8 cellular contexts compared by ENCODE assay signal in the genomic region with DNA sequence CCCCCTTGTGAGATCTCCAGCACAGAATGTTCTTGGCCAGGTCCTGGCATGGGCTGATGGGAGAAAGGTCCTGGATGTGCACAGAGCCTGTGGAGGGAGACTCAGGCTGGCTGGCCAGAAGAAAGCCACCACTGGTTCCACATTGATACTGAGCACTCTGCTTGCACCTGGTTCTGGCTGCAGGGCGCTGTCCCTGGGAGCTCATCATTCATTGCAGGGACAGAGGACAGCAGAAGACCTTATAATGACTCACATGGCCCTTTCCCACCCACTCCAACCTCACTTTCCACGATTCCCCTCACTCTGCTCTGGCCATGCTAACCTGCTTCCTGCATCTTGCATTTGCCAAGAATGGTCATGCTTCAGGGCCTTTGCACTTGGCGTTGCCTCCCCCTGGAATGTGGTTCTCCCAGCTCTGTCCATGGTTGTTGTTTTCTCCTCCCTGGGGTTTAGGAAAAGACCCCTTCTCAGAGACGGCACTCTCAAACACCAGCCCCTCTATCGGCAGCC.
DNase-seq lines count a peak whose midpoint lies in the region; ATAC-seq, FAIRE-seq and TF ChIP-seq lines count a peak whose summit lies in the region.

No MANE protein-coding gene starts in this region.

- TF ChIP-seq CTCF in epithelial cell of esophagus (IDR thresholded peaks at IDR 0.05; ENCODE audit: insufficient read depth, low read depth, low read length, missing control alignments), result no peak

- H3K4me3 Mint-ChIP-seq in stimulated activated effector memory CD8-positive, alpha-beta T cell treated with anti-CD3 and anti-CD28 coated beads, Interleukin-12 subunit alpha, Interleukin-12 subunit beta, amount 100 ng/mL, for 72 hours, result peak overlapping the region; percentile 77

- peak overlapping the region; percentile 99 for H3K27ac Mint-ChIP-seq in stimulated activated effector memory CD8-positive, alpha-beta T cell treated with anti-CD3 and anti-CD28 coated beads, Interleukin-12 subunit alpha, Interleukin-12 subunit beta, amount 100 ng/mL, for 72 hours

- peak; percentile 81 for FAIRE-seq in RCC 7860 (lab: Jason Lieb, UNC)

- no peaks in the 10 kb centered on the region for H3K9me3 Mint-ChIP-seq in stimulated activated effector memory CD8-positive, alpha-beta T cell treated with anti-CD3 and anti-CD28 coated beads, Interleukin-12 subunit alpha, Interleukin-12 subunit beta, amount 100 ng/mL, for 72 hours

- H3K4me3 ChIP-seq in epithelial cell of esophagus (ENCODE audit: low read length), result no peak overlapping the region

- DNase-seq in NCI-H2029 (lab: John Stamatoyannopoulos, UW), result peak; percentile 36
- DNase-seq in NCI-H2029 treated with DMSO at 0.1 percent for 48 hours (lab: John Stamatoyannopoulos, UW), result no peak
- peak; percentile 72 for DNase-seq in RCC 7860 (ENCODE audit: low spot score)
- DNase-seq in epithelial cell of esophagus (ENCODE audit: low read depth), result peak; percentile 85
- DNase-seq in stimulated activated effector memory CD8-positive, alpha-beta T cell treated with anti-CD3 and anti-CD28 coated beads, Interleukin-12 subunit alpha, Interleukin-12 subunit beta, amount 100 ng/mL, for 72 hours (ENCODE audit: low spot score in 2 of 2), result no peak
- DNase-seq in HPDE6-E6E7 (ENCODE audit: extremely low spot score), result no peak

- no peak for ATAC-seq in stimulated activated effector memory CD8-positive, alpha-beta T cell treated with anti-CD3 and anti-CD28 coated beads, Interleukin-12 subunit alpha, Interleukin-12 subunit beta, amount 100 ng/mL, for 72 hours
- ATAC-seq in GM18858 (IDR thresholded peaks at IDR 0.05; ENCODE audit: unreplicated experiment) (no peak), GM19452 (IDR thresholded peaks at IDR 0.05; ENCODE audit: unreplicated experiment) (no peak)

- peaks cover 4% of the 10 kb centered on the region for H3K36me3 Mint-ChIP-seq in stimulated activated effector memory CD8-positive, alpha-beta T cell treated with anti-CD3 and anti-CD28 coated beads, Interleukin-12 subunit alpha, Interleukin-12 subunit beta, amount 100 ng/mL, for 72 hours

- H3K4me1 Mint-ChIP-seq in stimulated activated effector memory CD8-positive, alpha-beta T cell treated with anti-CD3 and anti-CD28 coated beads, Interleukin-12 subunit alpha, Interleukin-12 subunit beta, amount 100 ng/mL, for 72 hours, result peaks cover 42% of the 10 kb centered on the region

Comparison
In these comparisons a context has a peak if more than half of its experiments do, and no peak if none do; other contexts are left out.
1. DNase-seq: peak in NCI-H2029 (single experiment), RCC 7860 (single experiment) and epithelial cell of esophagus (single experiment); none in NCI-H2029 treated with DMSO at 0.1 percent for 48 hours (single experiment), stimulated activated effector memory CD8-positive, alpha-beta T cell treated with anti-CD3 and anti-CD28 coated beads, Interleukin-12 subunit alpha, Interleukin-12 subunit beta, amount 100 ng/mL, for 72 hours (0 of 2) and HPDE6-E6E7 (single experiment).